In genomic region chr13:27621366-27622101, GRCh38 we compare ENCODE assay signal across 8 cellular contexts. TPM values are rescaled to one million over a fixed set of nuclear protein-coding genes. Genes with fewer than 3 reads are reported as not detected.
DNase-seq lines count a peak whose midpoint lies in the region; ATAC-seq and TF ChIP-seq lines count a peak whose summit lies in the region.

POLR1D (plus strand) TSS chr13:27621892; CDS start chr13:27621984, 92 bp downstream.

- TF ChIP-seq CTCF in GM12864 (IDR thresholded peaks at IDR 0.05; ENCODE audit: low read depth, low read length, missing control alignments) (no peak), HFFc6 (IDR thresholded peaks at IDR 0.05) (no peak), type B pancreatic cell (conservative IDR thresholded peaks at IDR 0.05) (no peak)

- peak within 1 kb of the TSS; percentile 84 for H3K27ac Mint-ChIP-seq in HFFc6
- peak within 1 kb of the TSS; percentile 92 to 96 for H3K27ac Mint-ChIP-seq in T-cell
- peak within 1 kb of the TSS; percentile 98 for H3K27ac Mint-ChIP-seq in type B pancreatic cell

- peaks cover 53% of the 10 kb centered on the region for H3K4me1 Mint-ChIP-seq in HFFc6 (ENCODE audit: low read depth)
- peaks cover 68 to 73% (median 71%) of the 10 kb centered on the region in 3 donors for H3K4me1 Mint-ChIP-seq in T-cell
- peaks cover 38% of the 10 kb centered on the region for H3K4me1 Mint-ChIP-seq in type B pancreatic cell (ENCODE audit: unreplicated experiment)

- no peaks in the 10 kb centered on the region for H3K36me3 ChIP-seq in adipocyte (ENCODE audit: control insufficient read depth, insufficient read depth, low read length, severe bottlenecking)

- DNase-seq in GM12864 (ENCODE audit: low read depth) (peak; percentile 62), HFFc6 (peak; percentile 38), NCI-H1048 (lab: John Stamatoyannopoulos, UW) (peak; percentile 66), T-cell (peak; percentile 71 to 88 (median 81)), adipocyte (ENCODE audit: low read depth) (peak; percentile 92), cardiac septum (ENCODE audit: low spot score) (peak; percentile 92), pons (ENCODE audit: low spot score) (peak; percentile 79), type B pancreatic cell (ENCODE audit: extremely low spot score, unreplicated experiment) (peak; percentile 81)

- ATAC-seq in T-cell (replicated peaks in 1 of 4) = peak; percentile 69 to 79 (median 74)

- H3K4me3 Mint-ChIP-seq in HFFc6 = peak within 1 kb of the TSS; percentile 97
- peak within 1 kb of the TSS; percentile 91 to 93 (median 92) for H3K4me3 Mint-ChIP-seq in T-cell
- H3K4me3 Mint-ChIP-seq in type B pancreatic cell = peak within 1 kb of the TSS; percentile 97

- peaks cover 3% of the 10 kb centered on the region for H3K27me3 Mint-ChIP-seq in HFFc6 (ENCODE audit: insufficient read depth)
- H3K27me3 Mint-ChIP-seq in T-cell = no peaks in the 10 kb centered on the region
- no peaks in the 10 kb centered on the region for H3K27me3 Mint-ChIP-seq in type B pancreatic cell

- H3K4me1 ChIP-seq in adipocyte (ENCODE audit: control insufficient read depth, insufficient read depth, low read length) = peaks cover 39% of the 10 kb centered on the region

- H3K36me3 Mint-ChIP-seq in HFFc6 (ENCODE audit: low read depth) (peaks cover 28% of the 10 kb centered on the region), T-cell (peaks cover 25% of the 10 kb centered on the region), type B pancreatic cell (peaks cover 39% of the 10 kb centered on the region)

- H3K9me3 ChIP-seq in adipocyte (ENCODE audit: control insufficient read depth, low read length) = no peaks in the 10 kb centered on the region

- POLR2A ChIA-PET in T-cell (lab: Charles Lee) = interaction anchor here (0.6 to 2.1 kb wide), 7 partner anchors 11 to 871 kb away, joined by 3 to 10 read pairs (median 4); partner anchors contain the start of genes GTF3A (in 1 of the 2) and MTIF3 (in 1 of the 2)

- CTCF ChIA-PET in T-cell (lab: Charles Lee) = interaction anchor here in 1 of 2 donors (0.6 to 1.3 kb wide), 5 partner anchors 14 to 252 kb away, joined by 3 read pairs; no protein-coding TSS in a partner anchor

- H3K9me3 Mint-ChIP-seq in HFFc6 = no peaks in the 10 kb centered on the region
- no peaks in the 10 kb centered on the region for H3K9me3 Mint-ChIP-seq in T-cell
- no peaks in the 10 kb centered on the region for H3K9me3 Mint-ChIP-seq in type B pancreatic cell

- no peaks in the 10 kb centered on the region for H3K27me3 ChIP-seq in adipocyte (replicated peaks; ENCODE audit: control insufficient read depth, insufficient read depth, low read length)

- peak within 1 kb of the TSS; percentile 97 for H3K9ac ChIP-seq in adipocyte (ENCODE audit: low read length)

- intact Hi-C loops in cardiac septum (cut with DNase I) = loop anchor here (5.0 kb wide), 2 partner anchors 89 to 194 kb away; no protein-coding TSS in a partner anchor

- H3K4me3 ChIP-seq in GM12864 (ENCODE audit: low read depth, low read length) = peak within 1 kb of the TSS; percentile 67
- peak within 1 kb of the TSS; percentile 98 for H3K4me3 ChIP-seq in adipocyte (ENCODE audit: low read length)

RNA-seq across cellular contexts. Expression of gene POLR1D, which starts in this region (rescaled TPM):
- total RNA-seq in HFFc6 (2021; fragmentation: NEBNext Ultra II Directional; extraction: Animal tissue kit (Norgen Biotek cat#: 25700)) = 10 to 100 TPM; 66.2 to 82.0 (median 70.2) TPM
- total RNA-seq in T-cell (100 to 1,000 TPM; 136 to 167 (median 139) TPM), cardiac septum (80.6 TPM), type B pancreatic cell (ENCODE audit: low replicate concordance) (118 and 155 TPM in 2 replicates)

Comparison
In these comparisons a context has a peak if more than half of its experiments do, and no peak if none do; other contexts are left out.
1. Peak in every context shown above with its lines: DNase-seq, ATAC-seq and H3K4me3 ChIP-seq.
2. DNase-seq: peak in every context shown above with its lines; median percentile 92 in adipocyte; 92 in cardiac septum; 81 in T-cell; 81 in type B pancreatic cell; 79 in pons; 66 in NCI-H1048; 62 in GM12864; 38 in HFFc6.